37 cellular contexts compared by ENCODE assay signal in genomic region chr17:36153887-36154576, GRCh38. TPM values are rescaled to one million over a fixed set of nuclear protein-coding genes. Genes with fewer than 3 reads are reported as not detected.
A peak's percentile ranks its signal among the peaks of the same experiment; 100 is the strongest.
DNase-seq lines count a peak whose midpoint lies in the region; ATAC-seq and TF ChIP-seq lines count a peak whose summit lies in the region.
"Had no signal": no experiment of that assay in that cellular context is flagged by ENCODE, and none has a peak within 500 bp of the region (broad histone marks: within the 10 kb centered on the region; RNA-seq: fewer than 3 reads in every experiment).

No MANE protein-coding gene starts in this region.

- no peaks in the 10 kb centered on the region for H3K9me2 ChIP-seq in Karpas-422 (replicated peaks; ENCODE audit: insufficient read depth, low read length)

- TF ChIP-seq CTCF in brain microvascular endothelial cell (IDR thresholded peaks at IDR 0.05; ENCODE audit: low read depth, low read length, missing control alignments): no peak

- H3K36me3 Mint-ChIP-seq in activated CD8-positive, alpha-beta memory T cell treated with anti-CD3 and anti-CD28 coated beads, Interleukin-2, amount 10 ng/mL, durations not matched to agents 7 days and 5 days: no peaks in the 10 kb centered on the region
- no peaks in the 10 kb centered on the region for H3K36me3 Mint-ChIP-seq in activated T-helper 17 cell treated with anti-CD3 and anti-CD28 coated beads, Interleukin-2, amount 50 U/mL, for 72 hours (ENCODE audit: low read depth)
- peaks cover 2% of the 10 kb centered on the region for H3K36me3 Mint-ChIP-seq in stimulated activated effector memory CD8-positive, alpha-beta T cell treated with anti-CD3 and anti-CD28 coated beads, Interleukin-12 subunit alpha, Interleukin-12 subunit beta, amount 100 ng/mL, for 72 hours
- H3K36me3 Mint-ChIP-seq: activated naive CD4-positive, alpha-beta T cell treated with anti-CD3 and anti-CD28 coated beads, Interleukin-2, amount 50 U/mL, for 72 hours; T-cell; WTC11 had no signal

- H3K9me3 ChIP-seq in Karpas-422 (ENCODE audit: low read length): no peaks in the 10 kb centered on the region
- H3K9me3 ChIP-seq: transverse colon had no signal

- CTCF ChIA-PET in activated CD8-positive, alpha-beta memory T cell treated with anti-CD3 and anti-CD28 coated beads, Interleukin-2, amount 10 ng/mL, durations not matched to agents 7 days and 5 days (lab: Charles Lee): interaction anchor here (16.5 kb wide), 1 partner anchor 179 kb away, joined by 465 read pairs; the partner anchor contains the start of gene CCL16

- H3K27me3 ChIP-seq in Karpas-422 (ENCODE audit: low read length) (peaks cover 3% of the 10 kb centered on the region; the same call in 1 of the 2 replicates), brain microvascular endothelial cell (replicated peaks) (no peaks in the 10 kb centered on the region)

- peaks cover 21% of the 10 kb centered on the region for H3K4me1 Mint-ChIP-seq in activated CD8-positive, alpha-beta memory T cell treated with anti-CD3 and anti-CD28 coated beads, Interleukin-2, amount 10 ng/mL, durations not matched to agents 7 days and 5 days
- H3K4me1 Mint-ChIP-seq in activated T-helper 17 cell treated with anti-CD3 and anti-CD28 coated beads, Interleukin-2, amount 50 U/mL, for 72 hours: peaks cover under 1% of the 10 kb centered on the region
- peaks cover 28% of the 10 kb centered on the region for H3K4me1 Mint-ChIP-seq in stimulated activated effector memory CD8-positive, alpha-beta T cell treated with anti-CD3 and anti-CD28 coated beads, Interleukin-12 subunit alpha, Interleukin-12 subunit beta, amount 100 ng/mL, for 72 hours

- H2AFZ ChIP-seq in Karpas-422 (ENCODE audit: low read length): no peak overlapping the region

- no peak overlapping the region for H3K27ac Mint-ChIP-seq in activated CD8-positive, alpha-beta memory T cell treated with anti-CD3 and anti-CD28 coated beads, Interleukin-2, amount 10 ng/mL, durations not matched to agents 7 days and 5 days
- H3K27ac Mint-ChIP-seq in activated T-helper 17 cell treated with anti-CD3 and anti-CD28 coated beads, Interleukin-2, amount 50 U/mL, for 72 hours: no peak overlapping the region
- H3K27ac Mint-ChIP-seq in stimulated activated effector memory CD8-positive, alpha-beta T cell treated with anti-CD3 and anti-CD28 coated beads, Interleukin-12 subunit alpha, Interleukin-12 subunit beta, amount 100 ng/mL, for 72 hours: no peak overlapping the region
- H3K27ac Mint-ChIP-seq: activated naive CD4-positive, alpha-beta T cell treated with anti-CD3 and anti-CD28 coated beads, Interleukin-2, amount 50 U/mL, for 72 hours; activated T-helper 2 cell treated with anti-CD3 and anti-CD28 coated beads, Interferon-gamma antibody, Interleukin-2, Interleukin-4, amounts not matched to agents 10 μg/mL and 5 μg/mL and 100 μg/mL, durations not matched to agents 14 hours and 24 hours and 36 hours; CD4-positive, alpha-beta T cell; H9; progenitor cell of endocrine pancreas; T-cell; WTC11 had no signal

- peak overlapping the region; percentile 17 for H3K4me2 ChIP-seq in Karpas-422 (ENCODE audit: low read depth, low read length, poor library complexity, severe bottlenecking)
- H3K4me2 ChIP-seq: KMS-11 had no signal

- H3K9me3 Mint-ChIP-seq in activated CD8-positive, alpha-beta memory T cell treated with anti-CD3 and anti-CD28 coated beads, Interleukin-2, amount 10 ng/mL, durations not matched to agents 7 days and 5 days (ENCODE audit: low read depth): no peaks in the 10 kb centered on the region
- H3K9me3 Mint-ChIP-seq in activated T-helper 17 cell treated with anti-CD3 and anti-CD28 coated beads, Interleukin-2, amount 50 U/mL, for 72 hours: no peaks in the 10 kb centered on the region
- H3K9me3 Mint-ChIP-seq in stimulated activated effector memory CD8-positive, alpha-beta T cell treated with anti-CD3 and anti-CD28 coated beads, Interleukin-12 subunit alpha, Interleukin-12 subunit beta, amount 100 ng/mL, for 72 hours: no peaks in the 10 kb centered on the region
- H3K9me3 Mint-ChIP-seq: activated naive CD4-positive, alpha-beta T cell treated with anti-CD3 and anti-CD28 coated beads, Interleukin-2, amount 50 U/mL, for 72 hours; activated T-helper 2 cell treated with anti-CD3 and anti-CD28 coated beads, Interferon-gamma antibody, Interleukin-2, Interleukin-4, amounts not matched to agents 10 μg/mL and 5 μg/mL and 100 μg/mL, durations not matched to agents 14 hours and 24 hours and 36 hours; CD4-positive, alpha-beta T cell; H9; T-cell; WTC11 had no signal

- H3K27ac ChIP-seq in Karpas-422 (ENCODE audit: low read length): no peak overlapping the region
- H3K27ac ChIP-seq in brain microvascular endothelial cell: no peak overlapping the region
- H3K27ac ChIP-seq: coronary artery, epithelial cell of prostate, HL-60, KMS-11, RWPE1, transverse colon had no signal

- no peak for DNase-seq in activated CD8-positive, alpha-beta memory T cell treated with anti-CD3 and anti-CD28 coated beads, Interleukin-2, amount 10 ng/mL, durations not matched to agents 7 days and 5 days
- DNase-seq in activated CD8-positive, alpha-beta memory T cell treated with anti-CD3 and anti-CD28 coated beads, Interleukin-2, amount 50 U/mL, for 48 hours: no peak
- DNase-seq in Karpas-422 (peak; percentile 56), head of caudate nucleus (no peak), brain microvascular endothelial cell (no peak)
- no peak for DNase-seq in stimulated activated effector memory CD8-positive, alpha-beta T cell treated with anti-CD3 and anti-CD28 coated beads, Interleukin-12 subunit alpha, Interleukin-12 subunit beta, amount 100 ng/mL, for 72 hours (ENCODE audit: low spot score in 2 of 2)
- DNase-seq: activated CD4-positive, alpha-beta T cell treated with anti-CD3 and anti-CD28 coated beads, Interleukin-2, amount 50 U/mL, for 4 hours; AML-193; aorta; CD4-positive, alpha-beta T cell; DMS79 treated with DMSO at 0.1 percent for 48 hours; effector CD8-positive, alpha-beta T cell; GDM1; H9; mammary epithelial cell; MM.1S; NCI-H1436 treated with DMSO at 0.1 percent for 48 hours; NCI-H446 treated with DMSO at 0.1 percent for 48 hours; NCI-H774; stimulated activated CD4-positive, alpha-beta T cell treated with anti-CD3 and anti-CD28 coated beads, Interleukin-2, amount 100 ng/mL, for 48 hours; T-cell; transverse colon had no signal

- no peaks in the 10 kb centered on the region for H3K79me2 ChIP-seq in Karpas-422 (ENCODE audit: low read length)

- no peak overlapping the region for H3K4me3 Mint-ChIP-seq in activated CD8-positive, alpha-beta memory T cell treated with anti-CD3 and anti-CD28 coated beads, Interleukin-2, amount 10 ng/mL, durations not matched to agents 7 days and 5 days
- no peak overlapping the region for H3K4me3 Mint-ChIP-seq in activated T-helper 17 cell treated with anti-CD3 and anti-CD28 coated beads, Interleukin-2, amount 50 U/mL, for 72 hours
- H3K4me3 Mint-ChIP-seq in stimulated activated effector memory CD8-positive, alpha-beta T cell treated with anti-CD3 and anti-CD28 coated beads, Interleukin-12 subunit alpha, Interleukin-12 subunit beta, amount 100 ng/mL, for 72 hours: peak overlapping the region; percentile 6
- H3K4me3 Mint-ChIP-seq: CD4-positive, alpha-beta T cell; H9; T-cell; WTC11 had no signal

- H4K20me1 ChIP-seq in Karpas-422 (ENCODE audit: insufficient read depth, low read depth, low read length): no peaks in the 10 kb centered on the region; the same call in 1 of the 2 replicates

- H3K4me3 ChIP-seq in Karpas-422 (ENCODE audit: low read length) (no peak overlapping the region), brain microvascular endothelial cell (ENCODE audit: low read depth, low read length) (no peak overlapping the region)
- H3K4me3 ChIP-seq: coronary artery, transverse colon had no signal

- H3K27me3 Mint-ChIP-seq in activated CD8-positive, alpha-beta memory T cell treated with anti-CD3 and anti-CD28 coated beads, Interleukin-2, amount 10 ng/mL, durations not matched to agents 7 days and 5 days: peaks cover 32% of the 10 kb centered on the region
- H3K27me3 Mint-ChIP-seq in activated T-helper 17 cell treated with anti-CD3 and anti-CD28 coated beads, Interleukin-2, amount 50 U/mL, for 72 hours: peaks cover 32% of the 10 kb centered on the region

- in situ Hi-C loops in brain microvascular endothelial cell (cut with HindIII; ENCODE audit: low pct_ligation_motif_present, low sequenced_read_pairs): no loop called here

- H3K36me3 ChIP-seq in Karpas-422 (ENCODE audit: insufficient read depth, low read length): no peaks in the 10 kb centered on the region
- H3K36me3 ChIP-seq in brain microvascular endothelial cell (replicated peaks): no peaks in the 10 kb centered on the region
- H3K36me3 ChIP-seq: transverse colon had no signal

- intact Hi-C loops in head of caudate nucleus (cut with DNase I): no loop called here

- no peak overlapping the region for H3K9ac ChIP-seq in Karpas-422 (ENCODE audit: low read length)
- H3K9ac ChIP-seq: KMS-11 had no signal

- H3K4me1 ChIP-seq in Karpas-422 (ENCODE audit: low read length): peaks cover 21% of the 10 kb centered on the region
- H3K4me1 ChIP-seq: transverse colon had no signal

- peak; percentile 11 for ATAC-seq in activated CD8-positive, alpha-beta memory T cell treated with anti-CD3 and anti-CD28 coated beads, Interleukin-2, amount 10 ng/mL, durations not matched to agents 7 days and 5 days
- ATAC-seq in activated T-helper 17 cell treated with anti-CD3 and anti-CD28 coated beads, Interleukin-2, amount 50 U/mL, for 72 hours (replicated peaks): peak; percentile 53
- peak; percentile 67 for ATAC-seq in stimulated activated effector memory CD8-positive, alpha-beta T cell treated with anti-CD3 and anti-CD28 coated beads, Interleukin-12 subunit alpha, Interleukin-12 subunit beta, amount 100 ng/mL, for 72 hours
- ATAC-seq in GM21528 (IDR thresholded peaks at IDR 0.05; ENCODE audit: low FRiP score, unreplicated experiment): no peak
- ATAC-seq: sciatic nerve, T-cell, WTC11 had no signal

RNA-seq across cellular contexts. Expression of gene TBC1D3B, which starts 22.4 kb away (rescaled TPM):
- 1 to 10 TPM; 5.8 to 9.9 TPM for total RNA-seq in activated CD8-positive, alpha-beta memory T cell treated with anti-CD3 and anti-CD28 coated beads, Interleukin-2, amount 10 ng/mL, durations not matched to agents 7 days and 5 days
- 0.63 and 3.6 TPM in 2 replicates for total RNA-seq in Karpas-422 (2014; rRNA removed; shearing (Covaris generic); ENCODE audit: low replicate concordance)
- 10 to 100 TPM in 1 of 2 donors, 1 to 10 TPM in 1; 6.1 to 24.0 TPM for total RNA-seq in activated T-helper 17 cell treated with anti-CD3 and anti-CD28 coated beads, Interleukin-2, amount 50 U/mL, for 72 hours

RNA-seq across cellular contexts. Expression of gene CCL3L1, which starts 42.5 kb away (rescaled TPM):
- 10 to 100 TPM; 10.5 to 35.6 TPM for total RNA-seq in activated CD8-positive, alpha-beta memory T cell treated with anti-CD3 and anti-CD28 coated beads, Interleukin-2, amount 10 ng/mL, durations not matched to agents 7 days and 5 days
- 1.9 and 6.4 TPM in 2 replicates for total RNA-seq in Karpas-422 (2014; rRNA removed; shearing (Covaris generic); ENCODE audit: low replicate concordance)
- 1 to 10 TPM; 5.1 to 8.5 TPM for total RNA-seq in activated T-helper 17 cell treated with anti-CD3 and anti-CD28 coated beads, Interleukin-2, amount 50 U/mL, for 72 hours
- total RNA-seq: A673, glomerular endothelial cell, H9, mammary epithelial cell, WTC11 had no signal

RNA-seq across cellular contexts. Expression of gene CCL4, which starts 50.4 kb away (rescaled TPM):
- 100 to 1,000 TPM in 1 of 2 experiments, 10 to 100 TPM in 1; 66.7 to 367 TPM for total RNA-seq in activated CD8-positive, alpha-beta memory T cell treated with anti-CD3 and anti-CD28 coated beads, Interleukin-2, amount 10 ng/mL, durations not matched to agents 7 days and 5 days
- 6.9 and 7.6 TPM in 2 replicates for total RNA-seq in Karpas-422 (2014; rRNA removed; shearing (Covaris generic); ENCODE audit: low replicate concordance)
- 10 to 100 TPM; 26.1 to 73.9 TPM for total RNA-seq in activated T-helper 17 cell treated with anti-CD3 and anti-CD28 coated beads, Interleukin-2, amount 50 U/mL, for 72 hours
- total RNA-seq: A673, glomerular endothelial cell, H9, mammary epithelial cell, progenitor cell of endocrine pancreas had no signal

RNA-seq across cellular contexts. Expression of gene CCL4L2, which starts 56.8 kb away (rescaled TPM):
- total RNA-seq in activated CD8-positive, alpha-beta memory T cell treated with anti-CD3 and anti-CD28 coated beads, Interleukin-2, amount 10 ng/mL, durations not matched to agents 7 days and 5 days: 10 to 100 TPM; 22.8 to 56.5 TPM
- 14.9 and 26.9 TPM in 2 replicates for total RNA-seq in Karpas-422 (2014; rRNA removed; shearing (Covaris generic); ENCODE audit: low replicate concordance)
- total RNA-seq in activated T-helper 17 cell treated with anti-CD3 and anti-CD28 coated beads, Interleukin-2, amount 50 U/mL, for 72 hours: 1 to 10 TPM; 2.3 to 5.5 TPM
- total RNA-seq: A673, glomerular endothelial cell, H9, mammary epithelial cell, progenitor cell of endocrine pancreas, subcutaneous adipose tissue, WTC11 had no signal
